1 cellular context compared by ENCODE assay signal in genomic region chr5:132681476-132681831, GRCh38.
TF ChIP-seq lines count a peak whose summit lies in the region.

No MANE protein-coding gene starts in this region.

TF ChIP-seq in K562, 482 proteins besides CTCF, POLR2A, EP300 and RAD21:
- TF ChIP-seq TFAM (CRISPR knock-in tag; conservative IDR thresholded peaks at IDR 0.05) (no peak), MXI1 (IDR thresholded peaks at IDR 0.05; ENCODE audit: low read depth, low read length) (no peak), TAL1 (IDR thresholded peaks at IDR 0.05) (no peak)
- TF ChIP-seq, protein P1, sequence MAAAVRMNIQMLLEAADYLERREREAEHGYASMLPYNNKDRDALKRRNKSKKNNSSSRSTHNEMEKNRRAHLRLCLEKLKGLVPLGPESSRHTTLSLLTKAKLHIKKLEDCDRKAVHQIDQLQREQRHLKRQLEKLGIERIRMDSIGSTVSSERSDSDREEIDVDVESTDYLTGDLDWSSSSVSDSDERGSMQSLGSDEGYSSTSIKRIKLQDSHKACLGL (CRISPR knock-in tag; IDR thresholded peaks at IDR 0.05; ENCODE audit: borderline replicate concordance, poor library complexity, severe bottlenecking), result no peak
TF ChIP-seq in K562: peak in this region for 0.
